ENCODE assay signal across 1 cellular context in the genomic region with DNA sequence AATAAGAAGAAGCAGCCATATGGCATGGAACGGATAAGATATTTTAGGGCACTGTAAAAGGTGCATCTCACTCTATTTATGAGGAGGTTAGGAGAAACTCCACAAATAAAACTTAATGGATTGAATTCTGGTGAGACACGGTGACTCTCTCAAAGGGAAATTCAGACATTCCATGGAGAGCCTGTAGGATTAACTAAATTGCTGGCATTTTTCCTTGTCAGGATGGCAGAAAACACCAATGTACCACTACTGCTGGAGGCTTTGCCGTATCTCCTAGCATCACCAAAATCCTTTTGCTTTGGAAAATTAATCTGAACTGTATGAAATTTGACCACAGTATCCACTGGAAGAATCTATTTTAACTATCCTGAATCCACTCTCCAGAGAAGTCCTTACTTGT.
TF ChIP-seq lines count a peak whose summit lies in the region.

No MANE protein-coding gene starts in this region.

TF ChIP-seq in GM23338, 12 proteins besides CTCF, POLR2A, EP300 and RAD21 (continued from another document):
- TF ChIP-seq ZNF462 (CRISPR knock-in tag; IDR thresholded peaks at IDR 0.05) (no peak), NANOG (IDR thresholded peaks at IDR 0.05; ENCODE audit: borderline replicate concordance) (no peak), EZH2 (IDR thresholded peaks at IDR 0.05; ENCODE audit: low read depth, unreplicated experiment) (no peak), ZNF331 (CRISPR knock-in tag; IDR thresholded peaks at IDR 0.05; ENCODE audit: low read depth) (no peak), STAT1 (IDR thresholded peaks at IDR 0.05; ENCODE audit: unreplicated experiment) (no peak), POLR2AphosphoS5 (IDR thresholded peaks at IDR 0.05; ENCODE audit: low read depth) (no peak)
- TF ChIP-seq, protein P1, sequence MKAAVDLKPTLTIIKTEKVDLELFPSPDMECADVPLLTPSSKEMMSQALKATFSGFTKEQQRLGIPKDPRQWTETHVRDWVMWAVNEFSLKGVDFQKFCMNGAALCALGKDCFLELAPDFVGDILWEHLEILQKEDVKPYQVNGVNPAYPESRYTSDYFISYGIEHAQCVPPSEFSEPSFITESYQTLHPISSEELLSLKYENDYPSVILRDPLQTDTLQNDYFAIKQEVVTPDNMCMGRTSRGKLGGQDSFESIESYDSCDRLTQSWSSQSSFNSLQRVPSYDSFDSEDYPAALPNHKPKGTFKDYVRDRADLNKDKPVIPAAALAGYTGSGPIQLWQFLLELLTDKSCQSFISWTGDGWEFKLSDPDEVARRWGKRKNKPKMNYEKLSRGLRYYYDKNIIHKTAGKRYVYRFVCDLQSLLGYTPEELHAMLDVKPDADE (IDR thresholded peaks at IDR 0.05): no peak
- TF ChIP-seq, protein P2, sequence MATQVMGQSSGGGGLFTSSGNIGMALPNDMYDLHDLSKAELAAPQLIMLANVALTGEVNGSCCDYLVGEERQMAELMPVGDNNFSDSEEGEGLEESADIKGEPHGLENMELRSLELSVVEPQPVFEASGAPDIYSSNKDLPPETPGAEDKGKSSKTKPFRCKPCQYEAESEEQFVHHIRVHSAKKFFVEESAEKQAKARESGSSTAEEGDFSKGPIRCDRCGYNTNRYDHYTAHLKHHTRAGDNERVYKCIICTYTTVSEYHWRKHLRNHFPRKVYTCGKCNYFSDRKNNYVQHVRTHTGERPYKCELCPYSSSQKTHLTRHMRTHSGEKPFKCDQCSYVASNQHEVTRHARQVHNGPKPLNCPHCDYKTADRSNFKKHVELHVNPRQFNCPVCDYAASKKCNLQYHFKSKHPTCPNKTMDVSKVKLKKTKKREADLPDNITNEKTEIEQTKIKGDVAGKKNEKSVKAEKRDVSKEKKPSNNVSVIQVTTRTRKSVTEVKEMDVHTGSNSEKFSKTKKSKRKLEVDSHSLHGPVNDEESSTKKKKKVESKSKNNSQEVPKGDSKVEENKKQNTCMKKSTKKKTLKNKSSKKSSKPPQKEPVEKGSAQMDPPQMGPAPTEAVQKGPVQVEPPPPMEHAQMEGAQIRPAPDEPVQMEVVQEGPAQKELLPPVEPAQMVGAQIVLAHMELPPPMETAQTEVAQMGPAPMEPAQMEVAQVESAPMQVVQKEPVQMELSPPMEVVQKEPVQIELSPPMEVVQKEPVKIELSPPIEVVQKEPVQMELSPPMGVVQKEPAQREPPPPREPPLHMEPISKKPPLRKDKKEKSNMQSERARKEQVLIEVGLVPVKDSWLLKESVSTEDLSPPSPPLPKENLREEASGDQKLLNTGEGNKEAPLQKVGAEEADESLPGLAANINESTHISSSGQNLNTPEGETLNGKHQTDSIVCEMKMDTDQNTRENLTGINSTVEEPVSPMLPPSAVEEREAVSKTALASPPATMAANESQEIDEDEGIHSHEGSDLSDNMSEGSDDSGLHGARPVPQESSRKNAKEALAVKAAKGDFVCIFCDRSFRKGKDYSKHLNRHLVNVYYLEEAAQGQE (IDR thresholded peaks at IDR 0.05; ENCODE audit: unreplicated experiment): no peak
TF ChIP-seq in GM23338: peak in this region for 0.
